9 cellular contexts compared by ENCODE assay signal in the genomic region with DNA sequence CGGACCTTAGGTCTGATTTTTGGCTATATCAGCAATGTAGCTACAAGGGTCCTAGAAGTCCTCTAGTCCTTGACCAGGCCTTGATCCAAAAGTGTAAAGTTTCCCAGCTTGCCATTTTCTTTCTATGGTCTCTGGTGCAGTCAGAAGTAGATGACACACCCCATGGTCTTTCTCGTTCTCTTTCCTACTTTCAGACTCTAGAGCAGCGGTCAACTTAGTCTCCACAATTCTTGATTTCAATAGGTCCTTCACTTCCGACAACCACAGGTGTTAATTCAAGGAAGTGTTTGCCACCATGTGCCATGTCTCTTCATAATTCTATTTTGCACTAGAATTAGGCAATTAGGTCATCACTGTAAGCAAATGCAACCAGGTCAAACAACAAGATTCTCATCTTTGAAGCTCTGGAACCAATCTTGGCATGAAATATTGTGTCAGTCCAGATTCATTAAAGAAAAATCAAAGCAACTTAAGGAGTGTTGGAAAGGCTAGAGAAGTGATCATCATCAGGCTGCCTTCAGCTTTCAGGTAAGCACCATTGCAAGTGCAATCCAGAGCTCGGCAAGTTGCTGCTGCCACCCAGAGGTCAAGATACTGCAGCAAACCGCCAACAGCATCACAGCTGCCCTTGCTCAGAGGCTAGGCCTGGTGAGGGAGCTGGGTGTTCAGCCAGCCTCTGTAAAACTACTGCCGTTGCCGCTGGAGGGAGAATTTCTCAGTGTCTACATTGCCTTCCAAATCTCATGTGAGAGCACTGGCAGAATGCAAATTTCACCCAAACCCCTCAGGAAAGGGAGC. TPM values are rescaled to one million over a fixed set of nuclear protein-coding genes. Genes with fewer than 3 reads are reported as not detected.
DNase-seq lines count a peak whose midpoint lies in the region; ATAC-seq, FAIRE-seq and TF ChIP-seq lines count a peak whose summit lies in the region.
"Had no signal": no experiment of that assay in that cellular context is flagged by ENCODE, and none has a peak within 500 bp of the region (broad histone marks: within the 10 kb centered on the region; RNA-seq: fewer than 3 reads in every experiment).

No MANE protein-coding gene starts in this region.

- H3K9me3 Mint-ChIP-seq in activated naive CD8-positive, alpha-beta T cell treated with anti-CD3 and anti-CD28 coated beads, Interleukin-2, amount 50 U/mL, for 24 hours = no peaks in the 10 kb centered on the region

- H3K27me3 ChIP-seq in right atrium auricular region (no peaks in the 10 kb centered on the region), spleen (replicated peaks in 1 of 7) (peaks cover 0 to 13% (median 0%) of the 10 kb centered on the region in 7 donors)
- H3K27me3 ChIP-seq: SJCRH30 had no signal

- ATAC-seq in HG02642 (IDR thresholded peaks at IDR 0.05; ENCODE audit: poor library complexity, unreplicated experiment) = peak; percentile 93
- ATAC-seq in activated naive CD8-positive, alpha-beta T cell treated with anti-CD3 and anti-CD28 coated beads, Interleukin-2, amount 50 U/mL, for 24 hours = no peak

- TF ChIP-seq POLR2A in GM12892 (IDR thresholded peaks at IDR 0.05; ENCODE audit: low read depth, low read length) = no peak
- no peak for TF ChIP-seq POLR2A in spleen (IDR thresholded peaks at IDR 0.05)

- DNase-seq in AG20443 (ENCODE audit: low spot score) = peak; percentile 72
- peak; percentile 5 for DNase-seq in GM12892 (ENCODE audit: insufficient read length)
- peak; percentile 1 for DNase-seq in NCI-H2196 treated with DMSO at 0.1 percent for 48 hours (lab: John Stamatoyannopoulos, UW; ENCODE audit: unreplicated experiment)
- DNase-seq in activated naive CD8-positive, alpha-beta T cell treated with anti-CD3 and anti-CD28 coated beads, Interleukin-2, amount 50 U/mL, for 24 hours = peak; percentile 12
- peak; percentile 72 for DNase-seq in right atrium auricular region (ENCODE audit: low spot score)
- peak; percentile 89 for DNase-seq in spleen
- no peak for DNase-seq in middle frontal gyrus (ENCODE audit: extremely low spot score, low spot score)

- peaks cover 0 to 2% of the 10 kb centered on the region in 2 donors for H3K4me1 ChIP-seq in right atrium auricular region
- peaks cover 0 to 6% (median 0%) of the 10 kb centered on the region in 6 donors for H3K4me1 ChIP-seq in spleen
- H3K4me1 ChIP-seq: SJCRH30 had no signal

- peaks cover 24% of the 10 kb centered on the region for H3K27me3 Mint-ChIP-seq in activated naive CD8-positive, alpha-beta T cell treated with anti-CD3 and anti-CD28 coated beads, Interleukin-2, amount 50 U/mL, for 24 hours

- H3K27ac ChIP-seq in right atrium auricular region (no peak overlapping the region), spleen (no peak overlapping the region)
- H3K27ac ChIP-seq: SJCRH30 had no signal

- intact Hi-C loops in spleen (cut with DNase I; ENCODE audit: low total_unique reads) = loop anchor here (5.0 kb wide), 1 partner anchor 95 kb away; no protein-coding TSS in a partner anchor

- FAIRE-seq in GM12892 (lab: Jason Lieb, UNC) = peak; percentile 70

- 39 to 49% (median 44%) methylated on average over 8 of the region's 8 CpGs for WGBS in spleen, 5 donors

- H3K4me1 Mint-ChIP-seq in activated naive CD8-positive, alpha-beta T cell treated with anti-CD3 and anti-CD28 coated beads, Interleukin-2, amount 50 U/mL, for 24 hours = no peaks in the 10 kb centered on the region

- H3K4me3 ChIP-seq in right atrium auricular region (no peak overlapping the region), spleen (no peak overlapping the region)
- H3K4me3 ChIP-seq: SJCRH30 had no signal

- H3K36me3 Mint-ChIP-seq in activated naive CD8-positive, alpha-beta T cell treated with anti-CD3 and anti-CD28 coated beads, Interleukin-2, amount 50 U/mL, for 24 hours (ENCODE audit: low read depth) = no peaks in the 10 kb centered on the region

- TF ChIP-seq CTCF in right atrium auricular region (IDR thresholded peaks at IDR 0.05) = peak; percentile 11 to 74
- TF ChIP-seq CTCF in spleen (IDR thresholded peaks at IDR 0.05 in 8 of 11, conservative IDR thresholded peaks at IDR 0.05 in 3 of 11) = peak in 9 of 11 experiments; percentile 36 to 75 (median 62)

- H3K36me3 ChIP-seq in right atrium auricular region = no peaks in the 10 kb centered on the region
- no peaks in the 10 kb centered on the region for H3K36me3 ChIP-seq in spleen
- H3K36me3 ChIP-seq: SJCRH30 had no signal

- H3K9me3 ChIP-seq in right atrium auricular region = no peaks in the 10 kb centered on the region
- no peaks in the 10 kb centered on the region for H3K9me3 ChIP-seq in spleen
- H3K9me3 ChIP-seq: SJCRH30 had no signal

- H3K4me3 Mint-ChIP-seq in activated naive CD8-positive, alpha-beta T cell treated with anti-CD3 and anti-CD28 coated beads, Interleukin-2, amount 50 U/mL, for 24 hours = no peak overlapping the region

- no peak overlapping the region for H3K27ac Mint-ChIP-seq in activated naive CD8-positive, alpha-beta T cell treated with anti-CD3 and anti-CD28 coated beads, Interleukin-2, amount 50 U/mL, for 24 hours

RNA-seq across cellular contexts. Expression of gene SYNE1, which starts 5.6 kb away (rescaled TPM):
- polyA plus RNA-seq in GM12892 (2012; ENCODE audit: missing spikeins) = 5.6 TPM
- total RNA-seq in right atrium auricular region = 100 to 1,000 TPM; 135 to 160 TPM
- total RNA-seq in spleen = 100 to 1,000 TPM; 171 to 336 (median 316) TPM
- polyA plus RNA-seq in spleen = 10 to 100 TPM; 27.8 to 48.4 (median 35.7) TPM

RNA-seq across cellular contexts. Expression of gene MYCT1, which starts 54.9 kb away (rescaled TPM):
- not detected for polyA plus RNA-seq in GM12892 (2012; ENCODE audit: missing spikeins)
- total RNA-seq in right atrium auricular region = 10 to 100 TPM in 1 of 2 donors, 1 to 10 TPM in 1; 8.1 to 15.0 TPM
- total RNA-seq in spleen = 10 to 100 TPM; 26.9 to 67.4 (median 62.7) TPM
- polyA plus RNA-seq in spleen = 10 to 100 TPM in 2 of 3 donors, 1 to 10 TPM in 1; 8.8 to 25.3 (median 11.3) TPM
